In the genomic region with DNA sequence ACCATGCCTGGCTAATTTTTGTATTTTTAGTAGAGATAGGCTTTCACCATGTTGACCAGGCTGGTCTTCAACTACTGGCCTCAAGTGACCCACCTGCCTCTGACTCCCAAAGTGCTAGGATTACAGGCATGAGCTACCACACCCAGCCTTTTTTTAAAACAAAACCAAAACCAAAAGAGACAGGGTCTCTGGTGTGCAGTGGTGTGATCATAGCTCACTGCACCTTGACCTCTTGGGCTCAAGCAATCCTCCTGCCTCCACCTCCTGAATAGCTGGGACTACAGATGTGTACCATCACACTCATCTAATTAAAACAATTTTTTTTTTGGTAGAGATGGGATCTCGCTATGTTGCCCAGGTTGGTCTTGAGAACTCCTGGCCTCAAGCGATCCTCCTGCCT, we compare ENCODE assay signal across 18 cellular contexts.
DNase-seq lines count a peak whose midpoint lies in the region; ATAC-seq and TF ChIP-seq lines count a peak whose summit lies in the region.
"Had no signal": no experiment of that assay in that cellular context is flagged by ENCODE, and none has a peak within 500 bp of the region (broad histone marks: within the 10 kb centered on the region; RNA-seq: fewer than 3 reads in every experiment).

No MANE protein-coding gene starts in this region.

- POLR2A ChIA-PET in activated CD8-positive, alpha-beta T cell treated with anti-CD3 and anti-CD28 coated beads for 36 hours (lab: Charles Lee) = interaction anchor here (5.2 kb wide), 1 partner anchor 50 kb away, joined by 44 read pairs; no protein-coding TSS in a partner anchor
- POLR2A ChIA-PET in naive thymus-derived CD8-positive, alpha-beta T cell (lab: Charles Lee) = interaction anchor here (0.6 to 3.4 kb wide), 3 partner anchors 10 to 77 kb away, joined by 3 to 44 read pairs (median 3); no protein-coding TSS in a partner anchor

- peaks cover 75% of the 10 kb centered on the region for H3K4me1 Mint-ChIP-seq in activated CD4-positive, alpha-beta T cell treated with anti-CD3 and anti-CD28 coated beads, Interleukin-2, amount 10 ng/mL, durations not matched to agents 24 days and 14 days
- H3K4me1 Mint-ChIP-seq in Calu3 (ENCODE audit: low read depth, unreplicated experiment) (peaks cover 79% of the 10 kb centered on the region), CD14-positive monocyte (peaks cover 75% of the 10 kb centered on the region)
- H3K4me1 Mint-ChIP-seq in activated CD8-positive, alpha-beta T cell treated with anti-CD3 and anti-CD28 coated beads for 36 hours (ENCODE audit: low read depth) = peaks cover 55% of the 10 kb centered on the region
- H3K4me1 Mint-ChIP-seq in naive thymus-derived CD8-positive, alpha-beta T cell = peaks cover 21 to 85% (median 67%) of the 10 kb centered on the region in 4 donors

- H3K4me3 Mint-ChIP-seq in activated CD4-positive, alpha-beta T cell treated with anti-CD3 and anti-CD28 coated beads, Interleukin-2, amount 10 ng/mL, durations not matched to agents 24 days and 14 days = peak overlapping the region; percentile 44
- H3K4me3 Mint-ChIP-seq in Calu3 (ENCODE audit: low read depth, unreplicated experiment) (no peak overlapping the region), CD14-positive monocyte (no peak overlapping the region)
- H3K4me3 Mint-ChIP-seq in activated CD8-positive, alpha-beta T cell treated with anti-CD3 and anti-CD28 coated beads for 36 hours = no peak overlapping the region
- peak overlapping the region in 9 of 10 donors; percentile 19 to 87 (median 71) for H3K4me3 Mint-ChIP-seq in naive thymus-derived CD8-positive, alpha-beta T cell

- H3K27me3 Mint-ChIP-seq in activated CD4-positive, alpha-beta T cell treated with anti-CD3 and anti-CD28 coated beads, Interleukin-2, amount 10 ng/mL, durations not matched to agents 24 days and 14 days = no peaks in the 10 kb centered on the region
- H3K27me3 Mint-ChIP-seq in Calu3 (ENCODE audit: unreplicated experiment) (no peaks in the 10 kb centered on the region), CD14-positive monocyte (ENCODE audit: low read depth in 3 of 3) (no peaks in the 10 kb centered on the region)
- no peaks in the 10 kb centered on the region for H3K27me3 Mint-ChIP-seq in activated CD8-positive, alpha-beta T cell treated with anti-CD3 and anti-CD28 coated beads for 36 hours
- no peaks in the 10 kb centered on the region for H3K27me3 Mint-ChIP-seq in naive thymus-derived CD8-positive, alpha-beta T cell

- intact Hi-C loops in activated CD4-positive, alpha-beta T cell treated with anti-CD3 and anti-CD28 coated beads, Interleukin-2, amount 10 ng/mL, durations not matched to agents 24 days and 14 days (cut with micrococcal nuclease) = no loop called here
- intact Hi-C loops in Calu3 (cut with micrococcal nuclease; ENCODE audit: unreplicated experiment) (no loop called here), CD14-positive monocyte (cut with micrococcal nuclease) (no loop called here)
- intact Hi-C loops in activated CD8-positive, alpha-beta T cell treated with anti-CD3 and anti-CD28 coated beads for 36 hours (cut with micrococcal nuclease) = loop anchor here (5.0 kb wide), 1 partner anchor 51 kb away; no protein-coding TSS in a partner anchor

- peaks cover 27% of the 10 kb centered on the region for H3K36me3 Mint-ChIP-seq in activated CD4-positive, alpha-beta T cell treated with anti-CD3 and anti-CD28 coated beads, Interleukin-2, amount 10 ng/mL, durations not matched to agents 24 days and 14 days (ENCODE audit: low read depth)
- peaks cover 6% of the 10 kb centered on the region for H3K36me3 Mint-ChIP-seq in Calu3 (ENCODE audit: insufficient read depth, unreplicated experiment)
- peaks cover 5% of the 10 kb centered on the region for H3K36me3 Mint-ChIP-seq in activated CD8-positive, alpha-beta T cell treated with anti-CD3 and anti-CD28 coated beads for 36 hours (ENCODE audit: low read depth)
- no peaks in the 10 kb centered on the region for H3K36me3 Mint-ChIP-seq in naive thymus-derived CD8-positive, alpha-beta T cell
- H3K36me3 Mint-ChIP-seq in CD14-positive monocyte = peaks cover 22 to 46% of the 10 kb centered on the region in 2 donors

- ATAC-seq in activated CD8-positive, alpha-beta T cell treated with anti-CD3 and anti-CD28 coated beads for 36 hours = no peak
- no peak for ATAC-seq in naive thymus-derived CD8-positive, alpha-beta T cell
- ATAC-seq: body of pancreas, heart left ventricle had no signal

- H3K27ac Mint-ChIP-seq in activated CD4-positive, alpha-beta T cell treated with anti-CD3 and anti-CD28 coated beads, Interleukin-2, amount 10 ng/mL, durations not matched to agents 24 days and 14 days = peak overlapping the region; percentile 90
- H3K27ac Mint-ChIP-seq in Calu3 (ENCODE audit: unreplicated experiment) (peak overlapping the region; percentile 28), CD14-positive monocyte (peak overlapping the region in 2 of 7 donors; percentile 8 to 37)
- H3K27ac Mint-ChIP-seq in activated CD8-positive, alpha-beta T cell treated with anti-CD3 and anti-CD28 coated beads for 36 hours = peak overlapping the region; percentile 64
- H3K27ac Mint-ChIP-seq in naive thymus-derived CD8-positive, alpha-beta T cell = peak overlapping the region; percentile 31 to 95 (median 73)

- TF ChIP-seq CTCF in Calu3 (IDR thresholded peaks at IDR 0.05; ENCODE audit: unreplicated experiment) (no peak), CD14-positive monocyte (IDR thresholded peaks at IDR 0.05) (no peak)
- TF ChIP-seq CTCF in activated CD8-positive, alpha-beta T cell treated with anti-CD3 and anti-CD28 coated beads for 36 hours (IDR thresholded peaks at IDR 0.05) = no peak

- no TSS peak for BruUV-seq in Calu3 (replicated peaks; lab: Mats Ljungman, UMichigan)

- H3K9me3 Mint-ChIP-seq in activated CD4-positive, alpha-beta T cell treated with anti-CD3 and anti-CD28 coated beads, Interleukin-2, amount 10 ng/mL, durations not matched to agents 24 days and 14 days = no peaks in the 10 kb centered on the region
- H3K9me3 Mint-ChIP-seq in Calu3 (ENCODE audit: low read depth, unreplicated experiment) (no peaks in the 10 kb centered on the region), CD14-positive monocyte (no peaks in the 10 kb centered on the region)
- peaks cover 2% of the 10 kb centered on the region for H3K9me3 Mint-ChIP-seq in activated CD8-positive, alpha-beta T cell treated with anti-CD3 and anti-CD28 coated beads for 36 hours
- H3K9me3 Mint-ChIP-seq in naive thymus-derived CD8-positive, alpha-beta T cell = no peaks in the 10 kb centered on the region

- peak; percentile 71 for DNase-seq in activated CD4-positive, alpha-beta T cell treated with anti-CD3 and anti-CD28 coated beads, Interleukin-2, amount 10 ng/mL, durations not matched to agents 24 days and 14 days
- no peak for DNase-seq in activated CD4-positive, alpha-beta T cell treated with anti-CD3 and anti-CD28 coated beads, Interleukin-2, amount 50 U/mL, for 1 hour
- no peak for DNase-seq in Calu3
- no peak for DNase-seq in activated CD8-positive, alpha-beta T cell treated with anti-CD3 and anti-CD28 coated beads for 36 hours
- no peak for DNase-seq in naive thymus-derived CD8-positive, alpha-beta T cell
- DNase-seq in NCI-H446 (lab: John Stamatoyannopoulos, UW) = no peak
- no peak for DNase-seq in ecto neural progenitor cell (ENCODE audit: low spot score)
- DNase-seq in CD14-positive monocyte (ENCODE audit: low spot score) = no peak
- DNase-seq: 8988T; BE2C; body of pancreas; GDM1; heart left ventricle; NCI-H1105 treated with DMSO at 0.1 percent for 48 hours; NCI-H510A treated with DMSO at 0.1 percent for 48 hours; sigmoid colon; stimulated activated CD4-positive, alpha-beta T cell treated with anti-CD3 and anti-CD28 coated beads, Interleukin-1b, Interleukin-23, amount 100 ng/mL, for 48 hours; uterus had no signal

- CTCF ChIA-PET in Calu3 (lab: Charles Lee) = interaction anchor here (0.6 to 2.1 kb wide), 3 partner anchors 20 to 39 kb away, joined by 3 to 5 read pairs (median 3); no protein-coding TSS in a partner anchor
- CTCF ChIA-PET in activated CD8-positive, alpha-beta T cell treated with anti-CD3 and anti-CD28 coated beads for 36 hours (lab: Charles Lee) = interaction anchor here (1.7 kb wide), 1 partner anchor 124 kb away, joined by 7 read pairs; no protein-coding TSS in a partner anchor

Comparison
In these comparisons a context has a peak if more than half of its experiments do, and no peak if none do; other contexts are left out.
1. H3K4me3 Mint-ChIP-seq: peak in activated CD4-positive, alpha-beta T cell treated with anti-CD3 and anti-CD28 coated beads, Interleukin-2, amount 10 ng/mL, durations not matched to agents 24 days and 14 days (single experiment) and naive thymus-derived CD8-positive, alpha-beta T cell (9 of 10); none in Calu3 (single experiment), activated CD8-positive, alpha-beta T cell treated with anti-CD3 and anti-CD28 coated beads for 36 hours (single experiment) and CD14-positive monocyte (0 of 2).